In the genomic region with DNA sequence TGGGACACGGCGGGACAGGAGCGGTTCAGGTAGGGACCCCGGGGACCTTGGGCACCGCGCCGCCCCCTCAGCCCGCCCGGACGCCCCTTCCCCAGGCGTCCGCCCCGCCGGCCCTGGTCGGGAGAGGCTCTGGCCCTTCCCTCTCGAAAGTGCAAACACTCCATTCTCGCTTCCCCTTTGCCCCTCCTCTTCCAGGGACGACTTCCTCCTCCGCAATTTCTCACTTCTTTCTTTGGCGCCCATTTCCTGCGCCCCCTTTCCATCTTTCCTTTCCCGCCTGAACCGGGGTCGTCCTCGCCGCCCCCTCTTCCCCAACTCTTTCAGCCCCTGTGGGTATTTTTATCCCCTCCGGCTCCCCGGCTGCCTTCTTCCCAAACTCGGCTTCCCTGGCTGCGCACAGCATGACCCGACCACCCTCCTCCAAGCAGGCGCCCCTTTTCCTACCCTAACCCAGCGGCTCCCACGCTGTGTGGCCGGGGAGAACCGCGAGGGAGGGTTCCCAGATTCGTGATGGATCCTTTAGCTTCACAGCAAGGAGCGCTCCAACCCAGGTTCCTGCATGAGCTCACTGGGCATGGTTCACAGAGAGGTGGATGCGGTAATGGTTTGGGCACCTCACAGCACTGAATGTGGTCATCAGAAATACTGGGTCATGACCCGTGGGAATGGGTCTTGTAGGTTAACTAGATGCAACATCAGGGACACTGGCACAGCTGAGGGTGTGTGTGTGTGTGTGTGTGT, we compare ENCODE assay signal across 8 cellular contexts. TPM values are rescaled to one million over a fixed set of nuclear protein-coding genes. Genes with fewer than 3 reads are reported as not detected.
DNase-seq lines count a peak whose midpoint lies in the region; ATAC-seq and TF ChIP-seq lines count a peak whose summit lies in the region.

No MANE protein-coding gene starts in this region.

- H3K23ac ChIP-seq in neuronal stem cell (ENCODE audit: low read depth, low read length, poor library complexity): peak overlapping the region; percentile 55

- H3K27ac ChIP-seq in neuronal stem cell (replicated peaks; ENCODE audit: low read length) (peak overlapping the region; percentile 42), RWPE1 (no peak overlapping the region)

- H3K18ac ChIP-seq in neuronal stem cell (ENCODE audit: low read length): peak overlapping the region; percentile 95

- peak overlapping the region; percentile 95 for H2AFZ ChIP-seq in neuronal stem cell (ENCODE audit: low read length)

- peak overlapping the region; percentile 53 for H3K4ac ChIP-seq in neuronal stem cell (ENCODE audit: low read length)

- H3K27me3 ChIP-seq in neuronal stem cell (ENCODE audit: control insufficient read depth in 3 of 3, insufficient read depth in 3 of 3, low read depth in 1 of 3, low read length in 3 of 3): peaks cover 0 to 3% (median 0%) of the 10 kb centered on the region in 3 experiments

- peak overlapping the region; percentile 97 for H3K4me2 ChIP-seq in neuronal stem cell (ENCODE audit: insufficient read depth, low read length, poor library complexity, severe bottlenecking)

- H3K9me3 ChIP-seq in neuronal stem cell (replicated peaks in 1 of 2; ENCODE audit: control insufficient read depth in 2 of 2, insufficient read depth in 1 of 2, low read depth in 1 of 2, low read length in 2 of 2): no peaks in the 10 kb centered on the region

- WGBS in neuronal stem cell (ENCODE audit: extremely low coverage in 2 of 2, insufficient read length in 2 of 2, insufficient replicate concordance in 1 of 2), 2 donors: no CpG with 5 or more reads among the region's 41 CpGs

- peak overlapping the region; percentile 85 for H2BK15ac ChIP-seq in neuronal stem cell (ENCODE audit: low read length)

- H3K79me1 ChIP-seq in neuronal stem cell (ENCODE audit: low read depth, low read length): no peaks in the 10 kb centered on the region

- H3K4me3 ChIP-seq in fibroblast of pulmonary artery (replicated peaks; ENCODE audit: low read depth, low read length) (peak overlapping the region; percentile 39), neuronal stem cell (ENCODE audit: low read length in 2 of 2) (peak overlapping the region; percentile 87)

- H3K14ac ChIP-seq in neuronal stem cell (ENCODE audit: low read length): peak overlapping the region; percentile 56

- DNase-seq in DMS153 (lab: John Stamatoyannopoulos, UW) (peak; percentile 28), M059J (ENCODE audit: low read depth) (peak; percentile 18), SW480 (ENCODE audit: low spot score) (peak; percentile 27), fibroblast of pulmonary artery (ENCODE audit: low read depth) (no peak), neuronal stem cell (ENCODE audit: low spot score) (peak; percentile 6), posterior vena cava (ENCODE audit: low spot score) (no peak), RWPE1 (ENCODE audit: low spot score) (no peak)

- H2AK5ac ChIP-seq in neuronal stem cell (ENCODE audit: low read depth, low read length): no peak overlapping the region

- CTCF ChIA-PET in RWPE1 (lab: Yijun Ruan, JAX): no interaction called here

- H2BK12ac ChIP-seq in neuronal stem cell (ENCODE audit: low read length): no peak overlapping the region

- no peak overlapping the region for H4K91ac ChIP-seq in neuronal stem cell (ENCODE audit: low read depth, low read length, poor library complexity)

- H3K4me1 ChIP-seq in neuronal stem cell (ENCODE audit: control insufficient read depth in 2 of 2, insufficient read depth in 1 of 2, low read depth in 1 of 2, low read length in 2 of 2): peaks cover 0 to 4% of the 10 kb centered on the region in 2 donors

- H3K36me3 ChIP-seq in neuronal stem cell (replicated peaks in 1 of 2; ENCODE audit: control insufficient read depth in 2 of 2, insufficient read depth in 2 of 2, low read length in 2 of 2): peaks cover 0 to 16% of the 10 kb centered on the region in 2 donors

- H2BK5ac ChIP-seq in neuronal stem cell (ENCODE audit: low read length): peak overlapping the region; percentile 83

- H2BK120ac ChIP-seq in neuronal stem cell (ENCODE audit: low read depth, low read length): no peak overlapping the region

- POLR2A ChIA-PET in RWPE1 (lab: Yijun Ruan, JAX; ENCODE audit: low non-redundant PET): no interaction called here

- H4K8ac ChIP-seq in neuronal stem cell (ENCODE audit: low read depth, low read length): no peak overlapping the region

- no peak for TF ChIP-seq CTCF in fibroblast of pulmonary artery (IDR thresholded peaks at IDR 0.05; ENCODE audit: low read length, missing control alignments)
- no peak for TF ChIP-seq CTCF in RWPE1 (conservative IDR thresholded peaks at IDR 0.05; ENCODE audit: low read depth)

- peak overlapping the region; percentile 90 for H3K9ac ChIP-seq in neuronal stem cell (ENCODE audit: low read depth, low read length, poor library complexity)

- peak; percentile 9 for ATAC-seq in GM21381 (IDR thresholded peaks at IDR 0.05; ENCODE audit: unreplicated experiment)

- intact Hi-C loops in posterior vena cava (cut with DNase I): no loop called here

RNA-seq across cellular contexts. Expression of gene RAB39A, which starts 0.7 kb away (rescaled TPM):
- total RNA-seq in M059J (2014; rRNA removed; shearing (Covaris generic)): 0.10 and 1.2 TPM in 2 replicates
- polyA plus RNA-seq in neuronal stem cell (2013, experiment 1 of 2): 2.9 TPM
- polyA plus RNA-seq in neuronal stem cell (2013, experiment 2 of 2): 2.8 TPM
- 1 to 10 TPM; 1.6 to 2.5 TPM for total RNA-seq in posterior vena cava

Comparison
In these comparisons a context has a peak if more than half of its experiments do, and no peak if none do; other contexts are left out.
1. DNase-seq: peak in DMS153 (single experiment), M059J (single experiment), SW480 (single experiment) and neuronal stem cell (single experiment); none in fibroblast of pulmonary artery (single experiment), posterior vena cava (single experiment) and RWPE1 (single experiment).